Comparison of ENCODE assay signal across 14 cellular contexts in genomic region chr6:160973311-160973710, GRCh38. TPM values are rescaled to one million over a fixed set of nuclear protein-coding genes. Genes with fewer than 3 reads are reported as not detected.
DNase-seq lines count a peak whose midpoint lies in the region; ATAC-seq and TF ChIP-seq lines count a peak whose summit lies in the region.
"Had no signal": no experiment of that assay in that cellular context is flagged by ENCODE, and none has a peak within 500 bp of the region (broad histone marks: within the 10 kb centered on the region; RNA-seq: fewer than 3 reads in every experiment).

No MANE protein-coding gene starts in this region.

- H3K4me3 ChIP-seq in AG10803 (ENCODE audit: low read length) (no peak overlapping the region), SJCRH30 (no peak overlapping the region), gastroesophageal sphincter (no peak overlapping the region)

- H3K27me3 ChIP-seq in SJCRH30 (no peaks in the 10 kb centered on the region), gastroesophageal sphincter (peaks cover 4% of the 10 kb centered on the region)

- H3K4me1 ChIP-seq in SJCRH30 (peaks cover 30% of the 10 kb centered on the region), gastroesophageal sphincter (peaks cover 0 to 13% (median 5%) of the 10 kb centered on the region in 3 donors)

- H3K4me3 Mint-ChIP-seq in nephron, result no peak overlapping the region
- H3K4me3 Mint-ChIP-seq: activated T-cell treated with anti-CD3 and anti-CD28 coated beads, Interleukin-2, amount 50 U/mL, for 72 hours; B cell; IgD-negative memory B cell had no signal

- no peaks in the 10 kb centered on the region for H3K36me3 Mint-ChIP-seq in nephron (ENCODE audit: low read depth)
- H3K36me3 Mint-ChIP-seq: IgD-negative memory B cell had no signal

- 52 to 61% methylated on average over 7 to 8 of the region's 8 CpGs for WGBS in gastroesophageal sphincter (ENCODE audit: low coverage in 1 of 2), 2 donors

- peaks cover 64% of the 10 kb centered on the region for H3K4me1 Mint-ChIP-seq in nephron
- H3K4me1 Mint-ChIP-seq: B cell, IgD-negative memory B cell had no signal

- H3K36me3 ChIP-seq in SJCRH30, result no peaks in the 10 kb centered on the region
- H3K36me3 ChIP-seq in gastroesophageal sphincter, result no peaks in the 10 kb centered on the region

- peak; percentile 81 for DNase-seq in AG10803 (ENCODE audit: low read depth)
- peak; percentile 29 to 44 for DNase-seq in SJCRH30
- DNase-seq in activated CD4-positive, alpha-beta T cell treated with anti-CD3 and anti-CD28 coated beads, Interleukin-2, amount 50 U/mL, for 4 hours, result no peak
- no peak for DNase-seq in NCI-H526 treated with DMSO at 0.1 percent for 48 hours (lab: John Stamatoyannopoulos, UW)
- no peak for DNase-seq in NCI-H1092 (lab: John Stamatoyannopoulos, UW)
- DNase-seq: activated T-cell treated with anti-CD3 and anti-CD28 coated beads, Interleukin-2, amount 50 U/mL, for 72 hours; GF-D8; NCI-H2029; stimulated activated CD8-positive, alpha-beta memory T cell treated with anti-CD3 and anti-CD28 coated beads, Interleukin-4, amount 100 ng/mL, for 48 hours had no signal

- H3K9me3 ChIP-seq in SJCRH30 (replicated peaks), result no peaks in the 10 kb centered on the region
- no peaks in the 10 kb centered on the region for H3K9me3 ChIP-seq in gastroesophageal sphincter

- TF ChIP-seq EP300 in gastroesophageal sphincter (IDR thresholded peaks at IDR 0.05), result no peak

- peak; percentile 20 for TF ChIP-seq CTCF in AG10803 (conservative IDR thresholded peaks at IDR 0.05; ENCODE audit: low read length)
- TF ChIP-seq CTCF in gastroesophageal sphincter (IDR thresholded peaks at IDR 0.05), result no peak
- no peak for TF ChIP-seq CTCF in nephron (IDR thresholded peaks at IDR 0.05; ENCODE audit: unreplicated experiment in 3 of 3)

- no peaks in the 10 kb centered on the region for H3K27me3 Mint-ChIP-seq in nephron (ENCODE audit: low read depth)

- no peaks in the 10 kb centered on the region for H3K9me3 Mint-ChIP-seq in nephron
- H3K9me3 Mint-ChIP-seq: activated T-cell treated with anti-CD3 and anti-CD28 coated beads, Interleukin-2, amount 50 U/mL, for 72 hours; IgD-negative memory B cell had no signal

- H3K27ac ChIP-seq in SJCRH30 (no peak overlapping the region), gastroesophageal sphincter (peak overlapping the region in 1 of 4 donors; percentile 47)

- peak overlapping the region; percentile 53 to 86 (median 72) for H3K27ac Mint-ChIP-seq in nephron
- H3K27ac Mint-ChIP-seq: activated T-cell treated with anti-CD3 and anti-CD28 coated beads, Interleukin-2, amount 50 U/mL, for 72 hours; B cell; IgD-negative memory B cell had no signal

- ATAC-seq in gastroesophageal sphincter (peak; percentile 43), HG03175 (IDR thresholded peaks at IDR 0.05; ENCODE audit: unreplicated experiment) (no peak)
- ATAC-seq: activated T-cell treated with anti-CD3 and anti-CD28 coated beads, Interleukin-2, amount 50 U/mL, for 72 hours had no signal

- TF ChIP-seq POLR2A in gastroesophageal sphincter (IDR thresholded peaks at IDR 0.05), result no peak

RNA-seq across cellular contexts. Expression of gene MAP3K4, which starts 18.3 kb away (rescaled TPM):
- 44.7 and 47.5 TPM in 2 replicates for total RNA-seq in SJCRH30 (2014; rRNA removed; shearing (Covaris generic))
- 10 to 100 TPM; 23.0 to 29.3 (median 26.8) TPM for total RNA-seq in gastroesophageal sphincter

Comparison
In these comparisons a context has a peak if more than half of its experiments do, and no peak if none do; other contexts are left out.
1. DNase-seq: peak in AG10803 (single experiment) and SJCRH30 (2 of 2); none in activated CD4-positive, alpha-beta T cell treated with anti-CD3 and anti-CD28 coated beads, Interleukin-2, amount 50 U/mL, for 4 hours (0 of 2), NCI-H526 treated with DMSO at 0.1 percent for 48 hours (single experiment) and NCI-H1092 (single experiment).